ENCODE assay signal across 1 cellular context in the genomic region with DNA sequence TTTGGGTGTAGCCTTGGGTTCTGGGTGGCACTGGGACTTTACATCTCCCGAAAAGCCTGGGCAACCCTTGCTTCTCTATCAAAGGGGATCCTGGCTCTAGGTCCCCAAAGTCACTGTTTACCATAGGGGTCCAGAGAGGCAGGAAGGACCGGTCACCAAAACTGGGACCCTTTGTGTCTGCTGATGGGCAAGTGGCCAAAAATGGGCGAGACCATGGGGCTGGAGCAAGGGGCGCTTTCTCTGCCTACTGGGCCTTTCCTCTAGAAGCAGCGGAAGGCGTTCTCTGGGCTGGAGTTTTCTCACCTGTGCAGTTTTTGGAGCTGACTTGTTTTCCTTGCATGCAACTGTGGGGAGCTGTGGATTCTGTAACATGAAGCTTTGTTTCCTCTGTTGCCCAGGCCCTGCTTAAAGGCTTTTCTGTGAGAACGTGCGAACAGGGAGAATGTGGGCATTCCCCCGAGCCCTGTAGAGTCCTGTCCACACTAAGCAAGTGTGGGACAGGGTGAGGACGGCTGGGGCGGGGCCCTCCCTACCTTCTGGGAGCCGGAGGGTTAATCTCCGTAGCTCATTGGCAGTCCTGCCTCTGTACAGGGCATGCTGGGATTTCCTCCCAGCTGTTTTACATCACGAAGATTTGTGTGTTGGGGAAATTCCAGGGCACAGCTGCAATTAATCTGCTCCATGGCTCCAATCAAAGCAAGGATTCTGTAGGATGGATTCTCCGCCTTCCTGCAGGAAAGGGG.
TF ChIP-seq lines count a peak whose summit lies in the region.

No MANE protein-coding gene starts in this region.

TF ChIP-seq in H1, 55 proteins besides CTCF, POLR2A, EP300 and RAD21:
- TF ChIP-seq KDM5A (IDR thresholded peaks at IDR 0.05; ENCODE audit: low read length), result no peak
